ENCODE assay signal across 1 cellular context in the genomic region with DNA sequence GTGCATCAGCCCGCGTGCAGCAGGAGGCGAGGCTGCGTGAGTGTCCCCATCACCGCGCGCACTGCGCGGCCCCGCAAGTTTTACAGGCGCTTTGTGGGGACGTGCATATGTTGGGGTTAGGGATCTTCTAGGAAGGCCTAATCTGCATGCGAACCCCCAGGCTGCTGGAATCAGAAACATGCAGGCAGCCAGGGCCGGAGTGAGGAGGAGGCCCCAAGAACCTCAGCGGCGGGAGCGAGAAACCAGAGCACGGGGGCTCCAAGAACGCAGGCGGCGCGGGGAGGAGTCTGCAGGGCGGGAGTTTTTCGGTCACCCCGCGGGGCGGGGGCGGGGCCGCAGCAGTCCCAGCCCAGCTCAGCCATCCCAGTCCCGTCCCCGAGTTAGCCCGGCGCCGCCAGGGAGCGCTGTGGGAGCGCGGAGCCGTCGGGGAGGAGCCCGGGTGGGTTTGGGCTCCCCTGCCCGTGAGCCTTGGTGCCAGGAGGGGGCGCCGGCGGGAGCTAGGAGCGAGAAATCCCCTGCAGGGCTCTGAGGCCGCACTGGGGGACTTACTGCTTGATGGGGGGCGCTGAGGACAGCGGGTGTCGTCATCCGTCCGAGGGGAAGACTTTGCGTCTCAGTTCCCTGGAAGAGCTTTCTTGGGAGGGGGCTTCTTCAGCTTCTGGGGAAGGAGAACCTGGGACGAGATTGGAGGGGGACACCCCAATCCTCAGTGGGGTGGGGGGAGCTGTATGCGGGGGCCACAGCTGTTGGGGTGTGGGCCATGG.
TF ChIP-seq lines count a peak whose summit lies in the region.

No MANE protein-coding gene starts in this region.

TF ChIP-seq in HepG2, 621 proteins besides CTCF, POLR2A, EP300 and RAD21 (continued from another document and continues in another):
- no peak for TF ChIP-seq RFXAP (CRISPR knock-in tag; IDR thresholded peaks at IDR 0.05; ENCODE audit: borderline replicate concordance)
- TF ChIP-seq THAP11 (CRISPR knock-in tag; IDR thresholded peaks at IDR 0.05) = peak; percentile 64; the same call in 1 of the 2 replicates
- no peak for TF ChIP-seq ZBTB21 (CRISPR knock-in tag; IDR thresholded peaks at IDR 0.05)
- TF ChIP-seq CBX1 (IDR thresholded peaks at IDR 0.05; ENCODE audit: low read depth) = peak; percentile 79
- no peak for TF ChIP-seq EZH2 (conservative IDR thresholded peaks at IDR 0.05; ENCODE audit: low read depth, low read length)
- TF ChIP-seq ZNF460 (CRISPR knock-in tag; IDR thresholded peaks at IDR 0.05; ENCODE audit: borderline replicate concordance) = peak; percentile 55; the same call in 1 of the 2 replicates
- TF ChIP-seq, protein P1, sequence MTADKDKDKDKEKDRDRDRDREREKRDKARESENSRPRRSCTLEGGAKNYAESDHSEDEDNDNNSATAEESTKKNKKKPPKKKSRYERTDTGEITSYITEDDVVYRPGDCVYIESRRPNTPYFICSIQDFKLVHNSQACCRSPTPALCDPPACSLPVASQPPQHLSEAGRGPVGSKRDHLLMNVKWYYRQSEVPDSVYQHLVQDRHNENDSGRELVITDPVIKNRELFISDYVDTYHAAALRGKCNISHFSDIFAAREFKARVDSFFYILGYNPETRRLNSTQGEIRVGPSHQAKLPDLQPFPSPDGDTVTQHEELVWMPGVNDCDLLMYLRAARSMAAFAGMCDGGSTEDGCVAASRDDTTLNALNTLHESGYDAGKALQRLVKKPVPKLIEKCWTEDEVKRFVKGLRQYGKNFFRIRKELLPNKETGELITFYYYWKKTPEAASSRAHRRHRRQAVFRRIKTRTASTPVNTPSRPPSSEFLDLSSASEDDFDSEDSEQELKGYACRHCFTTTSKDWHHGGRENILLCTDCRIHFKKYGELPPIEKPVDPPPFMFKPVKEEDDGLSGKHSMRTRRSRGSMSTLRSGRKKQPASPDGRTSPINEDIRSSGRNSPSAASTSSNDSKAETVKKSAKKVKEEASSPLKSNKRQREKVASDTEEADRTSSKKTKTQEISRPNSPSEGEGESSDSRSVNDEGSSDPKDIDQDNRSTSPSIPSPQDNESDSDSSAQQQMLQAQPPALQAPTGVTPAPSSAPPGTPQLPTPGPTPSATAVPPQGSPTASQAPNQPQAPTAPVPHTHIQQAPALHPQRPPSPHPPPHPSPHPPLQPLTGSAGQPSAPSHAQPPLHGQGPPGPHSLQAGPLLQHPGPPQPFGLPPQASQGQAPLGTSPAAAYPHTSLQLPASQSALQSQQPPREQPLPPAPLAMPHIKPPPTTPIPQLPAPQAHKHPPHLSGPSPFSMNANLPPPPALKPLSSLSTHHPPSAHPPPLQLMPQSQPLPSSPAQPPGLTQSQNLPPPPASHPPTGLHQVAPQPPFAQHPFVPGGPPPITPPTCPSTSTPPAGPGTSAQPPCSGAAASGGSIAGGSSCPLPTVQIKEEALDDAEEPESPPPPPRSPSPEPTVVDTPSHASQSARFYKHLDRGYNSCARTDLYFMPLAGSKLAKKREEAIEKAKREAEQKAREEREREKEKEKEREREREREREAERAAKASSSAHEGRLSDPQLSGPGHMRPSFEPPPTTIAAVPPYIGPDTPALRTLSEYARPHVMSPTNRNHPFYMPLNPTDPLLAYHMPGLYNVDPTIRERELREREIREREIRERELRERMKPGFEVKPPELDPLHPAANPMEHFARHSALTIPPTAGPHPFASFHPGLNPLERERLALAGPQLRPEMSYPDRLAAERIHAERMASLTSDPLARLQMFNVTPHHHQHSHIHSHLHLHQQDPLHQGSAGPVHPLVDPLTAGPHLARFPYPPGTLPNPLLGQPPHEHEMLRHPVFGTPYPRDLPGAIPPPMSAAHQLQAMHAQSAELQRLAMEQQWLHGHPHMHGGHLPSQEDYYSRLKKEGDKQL (CRISPR knock-in tag; IDR thresholded peaks at IDR 0.05; ENCODE audit: low read depth) = no peak
- no peak for TF ChIP-seq NKX3-1 (CRISPR knock-in tag; IDR thresholded peaks at IDR 0.05)
- no peak for TF ChIP-seq NBN (conservative IDR thresholded peaks at IDR 0.05)
- no peak for TF ChIP-seq ZSCAN22 (CRISPR knock-in tag; IDR thresholded peaks at IDR 0.05)
- TF ChIP-seq ZNF20 (CRISPR knock-in tag; IDR thresholded peaks at IDR 0.05) = no peak
- no peak for TF ChIP-seq TEAD2 (CRISPR knock-in tag; IDR thresholded peaks at IDR 0.05)
- TF ChIP-seq GPN1 (CRISPR knock-in tag; IDR thresholded peaks at IDR 0.05; ENCODE audit: borderline replicate concordance) = no peak
- TF ChIP-seq ZSCAN25 (CRISPR knock-in tag; IDR thresholded peaks at IDR 0.05) = peak; percentile 67; the same call in 1 of the 2 replicates
- TF ChIP-seq JDP2 (CRISPR knock-in tag; IDR thresholded peaks at IDR 0.05; ENCODE audit: borderline replicate concordance) = no peak
- TF ChIP-seq MXD4 (CRISPR knock-in tag; IDR thresholded peaks at IDR 0.05) = 0 out of 2 replicates have a peak, but pooled peaks have one; percentile 18
- no peak for TF ChIP-seq TCF7 (IDR thresholded peaks at IDR 0.05; ENCODE audit: low read depth)
- TF ChIP-seq ZNF605 (CRISPR knock-in tag; IDR thresholded peaks at IDR 0.05) = peak; percentile 44
- TF ChIP-seq GTF3A (CRISPR knock-in tag; conservative IDR thresholded peaks at IDR 0.05) = 0 out of 2 replicates have a peak, but pooled peaks have one; percentile 17
- no peak for TF ChIP-seq TBL1XR1 (IDR thresholded peaks at IDR 0.05; ENCODE audit: borderline replicate concordance, low read length, partially characterized antibody)
- TF ChIP-seq ZNF772 (CRISPR knock-in tag; IDR thresholded peaks at IDR 0.05) = peak; percentile 84
- TF ChIP-seq, protein P2, sequence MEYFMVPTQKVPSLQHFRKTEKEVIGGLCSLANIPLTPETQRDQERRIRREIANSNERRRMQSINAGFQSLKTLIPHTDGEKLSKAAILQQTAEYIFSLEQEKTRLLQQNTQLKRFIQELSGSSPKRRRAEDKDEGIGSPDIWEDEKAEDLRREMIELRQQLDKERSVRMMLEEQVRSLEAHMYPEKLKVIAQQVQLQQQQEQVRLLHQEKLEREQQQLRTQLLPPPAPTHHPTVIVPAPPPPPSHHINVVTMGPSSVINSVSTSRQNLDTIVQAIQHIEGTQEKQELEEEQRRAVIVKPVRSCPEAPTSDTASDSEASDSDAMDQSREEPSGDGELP (IDR thresholded peaks at IDR 0.05; ENCODE audit: borderline replicate concordance, low read depth) = peak; percentile 28; the same call in 1 of the 2 replicates
- no peak; the same call in 1 of the 2 replicates for TF ChIP-seq ESRRA (CRISPR knock-in tag; IDR thresholded peaks at IDR 0.05; ENCODE audit: low read depth)
- TF ChIP-seq TBX3 (IDR thresholded peaks at IDR 0.05; ENCODE audit: borderline replicate concordance) = no peak
- TF ChIP-seq RBFOX2 (IDR thresholded peaks at IDR 0.05; ENCODE audit: low read depth, low read length) = peak; percentile 37; the same call in 1 of the 2 replicates
- TF ChIP-seq YEATS2 (CRISPR knock-in tag; IDR thresholded peaks at IDR 0.05; ENCODE audit: borderline replicate concordance) = no peak
- TF ChIP-seq SCMH1 (CRISPR knock-in tag; IDR thresholded peaks at IDR 0.05; ENCODE audit: borderline replicate concordance) = no peak
- TF ChIP-seq, protein P3, sequence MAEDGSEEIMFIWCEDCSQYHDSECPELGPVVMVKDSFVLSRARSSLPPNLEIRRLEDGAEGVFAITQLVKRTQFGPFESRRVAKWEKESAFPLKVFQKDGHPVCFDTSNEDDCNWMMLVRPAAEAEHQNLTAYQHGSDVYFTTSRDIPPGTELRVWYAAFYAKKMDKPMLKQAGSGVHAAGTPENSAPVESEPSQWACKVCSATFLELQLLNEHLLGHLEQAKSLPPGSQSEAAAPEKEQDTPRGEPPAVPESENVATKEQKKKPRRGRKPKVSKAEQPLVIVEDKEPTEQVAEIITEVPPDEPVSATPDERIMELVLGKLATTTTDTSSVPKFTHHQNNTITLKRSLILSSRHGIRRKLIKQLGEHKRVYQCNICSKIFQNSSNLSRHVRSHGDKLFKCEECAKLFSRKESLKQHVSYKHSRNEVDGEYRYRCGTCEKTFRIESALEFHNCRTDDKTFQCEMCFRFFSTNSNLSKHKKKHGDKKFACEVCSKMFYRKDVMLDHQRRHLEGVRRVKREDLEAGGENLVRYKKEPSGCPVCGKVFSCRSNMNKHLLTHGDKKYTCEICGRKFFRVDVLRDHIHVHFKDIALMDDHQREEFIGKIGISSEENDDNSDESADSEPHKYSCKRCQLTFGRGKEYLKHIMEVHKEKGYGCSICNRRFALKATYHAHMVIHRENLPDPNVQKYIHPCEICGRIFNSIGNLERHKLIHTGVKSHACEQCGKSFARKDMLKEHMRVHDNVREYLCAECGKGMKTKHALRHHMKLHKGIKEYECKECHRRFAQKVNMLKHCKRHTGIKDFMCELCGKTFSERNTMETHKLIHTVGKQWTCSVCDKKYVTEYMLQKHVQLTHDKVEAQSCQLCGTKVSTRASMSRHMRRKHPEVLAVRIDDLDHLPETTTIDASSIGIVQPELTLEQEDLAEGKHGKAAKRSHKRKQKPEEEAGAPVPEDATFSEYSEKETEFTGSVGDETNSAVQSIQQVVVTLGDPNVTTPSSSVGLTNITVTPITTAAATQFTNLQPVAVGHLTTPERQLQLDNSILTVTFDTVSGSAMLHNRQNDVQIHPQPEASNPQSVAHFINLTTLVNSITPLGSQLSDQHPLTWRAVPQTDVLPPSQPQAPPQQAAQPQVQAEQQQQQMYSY (CRISPR knock-in tag; IDR thresholded peaks at IDR 0.05) = no peak
- TF ChIP-seq ZNF121 (CRISPR knock-in tag; IDR thresholded peaks at IDR 0.05) = peak; percentile 55; the same call in 1 of the 2 replicates
- TF ChIP-seq AHR (CRISPR knock-in tag; IDR thresholded peaks at IDR 0.05) = no peak
- no peak for TF ChIP-seq ZFP37 (CRISPR knock-in tag; IDR thresholded peaks at IDR 0.05; ENCODE audit: borderline replicate concordance)
- no peak for TF ChIP-seq FOXJ3 (CRISPR knock-in tag; IDR thresholded peaks at IDR 0.05; ENCODE audit: borderline replicate concordance)
- TF ChIP-seq SRSF1 (optimal IDR thresholded peaks at IDR 0.05; ENCODE audit: low read depth, low read length) = no peak
- 0 out of 2 replicates have a peak, but pooled peaks have one; percentile 84 for TF ChIP-seq RELA (CRISPR knock-in tag; IDR thresholded peaks at IDR 0.05)
- TF ChIP-seq RBAK (CRISPR knock-in tag; IDR thresholded peaks at IDR 0.05) = no peak
- TF ChIP-seq, protein P4, sequence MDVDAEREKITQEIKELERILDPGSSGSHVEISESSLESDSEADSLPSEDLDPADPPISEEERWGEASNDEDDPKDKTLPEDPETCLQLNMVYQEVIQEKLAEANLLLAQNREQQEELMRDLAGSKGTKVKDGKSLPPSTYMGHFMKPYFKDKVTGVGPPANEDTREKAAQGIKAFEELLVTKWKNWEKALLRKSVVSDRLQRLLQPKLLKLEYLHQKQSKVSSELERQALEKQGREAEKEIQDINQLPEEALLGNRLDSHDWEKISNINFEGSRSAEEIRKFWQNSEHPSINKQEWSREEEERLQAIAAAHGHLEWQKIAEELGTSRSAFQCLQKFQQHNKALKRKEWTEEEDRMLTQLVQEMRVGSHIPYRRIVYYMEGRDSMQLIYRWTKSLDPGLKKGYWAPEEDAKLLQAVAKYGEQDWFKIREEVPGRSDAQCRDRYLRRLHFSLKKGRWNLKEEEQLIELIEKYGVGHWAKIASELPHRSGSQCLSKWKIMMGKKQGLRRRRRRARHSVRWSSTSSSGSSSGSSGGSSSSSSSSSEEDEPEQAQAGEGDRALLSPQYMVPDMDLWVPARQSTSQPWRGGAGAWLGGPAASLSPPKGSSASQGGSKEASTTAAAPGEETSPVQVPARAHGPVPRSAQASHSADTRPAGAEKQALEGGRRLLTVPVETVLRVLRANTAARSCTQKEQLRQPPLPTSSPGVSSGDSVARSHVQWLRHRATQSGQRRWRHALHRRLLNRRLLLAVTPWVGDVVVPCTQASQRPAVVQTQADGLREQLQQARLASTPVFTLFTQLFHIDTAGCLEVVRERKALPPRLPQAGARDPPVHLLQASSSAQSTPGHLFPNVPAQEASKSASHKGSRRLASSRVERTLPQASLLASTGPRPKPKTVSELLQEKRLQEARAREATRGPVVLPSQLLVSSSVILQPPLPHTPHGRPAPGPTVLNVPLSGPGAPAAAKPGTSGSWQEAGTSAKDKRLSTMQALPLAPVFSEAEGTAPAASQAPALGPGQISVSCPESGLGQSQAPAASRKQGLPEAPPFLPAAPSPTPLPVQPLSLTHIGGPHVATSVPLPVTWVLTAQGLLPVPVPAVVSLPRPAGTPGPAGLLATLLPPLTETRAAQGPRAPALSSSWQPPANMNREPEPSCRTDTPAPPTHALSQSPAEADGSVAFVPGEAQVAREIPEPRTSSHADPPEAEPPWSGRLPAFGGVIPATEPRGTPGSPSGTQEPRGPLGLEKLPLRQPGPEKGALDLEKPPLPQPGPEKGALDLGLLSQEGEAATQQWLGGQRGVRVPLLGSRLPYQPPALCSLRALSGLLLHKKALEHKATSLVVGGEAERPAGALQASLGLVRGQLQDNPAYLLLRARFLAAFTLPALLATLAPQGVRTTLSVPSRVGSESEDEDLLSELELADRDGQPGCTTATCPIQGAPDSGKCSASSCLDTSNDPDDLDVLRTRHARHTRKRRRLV (CRISPR knock-in tag; IDR thresholded peaks at IDR 0.05) = peak; percentile 87; the same call in 1 of the 2 replicates
- TF ChIP-seq SOX6 (IDR thresholded peaks at IDR 0.05) = no peak
- TF ChIP-seq SOX6 (CRISPR knock-in tag; IDR thresholded peaks at IDR 0.05) = peak; percentile 65
- no peak for TF ChIP-seq ZSCAN20 (CRISPR knock-in tag; IDR thresholded peaks at IDR 0.05; ENCODE audit: borderline replicate concordance)
- TF ChIP-seq ZNF296 (CRISPR knock-in tag; conservative IDR thresholded peaks at IDR 0.05) = no peak
- TF ChIP-seq ZNF589 (CRISPR knock-in tag; conservative IDR thresholded peaks at IDR 0.05) = peak; percentile 77; the same call in 1 of the 2 replicates
- TF ChIP-seq, protein P5, sequence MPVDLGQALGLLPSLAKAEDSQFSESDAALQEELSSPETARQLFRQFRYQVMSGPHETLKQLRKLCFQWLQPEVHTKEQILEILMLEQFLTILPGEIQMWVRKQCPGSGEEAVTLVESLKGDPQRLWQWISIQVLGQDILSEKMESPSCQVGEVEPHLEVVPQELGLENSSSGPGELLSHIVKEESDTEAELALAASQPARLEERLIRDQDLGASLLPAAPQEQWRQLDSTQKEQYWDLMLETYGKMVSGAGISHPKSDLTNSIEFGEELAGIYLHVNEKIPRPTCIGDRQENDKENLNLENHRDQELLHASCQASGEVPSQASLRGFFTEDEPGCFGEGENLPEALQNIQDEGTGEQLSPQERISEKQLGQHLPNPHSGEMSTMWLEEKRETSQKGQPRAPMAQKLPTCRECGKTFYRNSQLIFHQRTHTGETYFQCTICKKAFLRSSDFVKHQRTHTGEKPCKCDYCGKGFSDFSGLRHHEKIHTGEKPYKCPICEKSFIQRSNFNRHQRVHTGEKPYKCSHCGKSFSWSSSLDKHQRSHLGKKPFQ (CRISPR knock-in tag; IDR thresholded peaks at IDR 0.05; ENCODE audit: insufficient replicate concordance) = peak; percentile 75
- TF ChIP-seq KDM1A (CRISPR knock-in tag; IDR thresholded peaks at IDR 0.05) = no peak
- TF ChIP-seq ETV5 (CRISPR knock-in tag; IDR thresholded peaks at IDR 0.05; ENCODE audit: borderline replicate concordance) = no peak; the same call in 1 of the 2 replicates
- TF ChIP-seq NFIB (CRISPR knock-in tag; IDR thresholded peaks at IDR 0.05; ENCODE audit: borderline replicate concordance) = no peak
- TF ChIP-seq RNF2 (conservative IDR thresholded peaks at IDR 0.05; ENCODE audit: low read depth) = no peak
